In the genomic region with DNA sequence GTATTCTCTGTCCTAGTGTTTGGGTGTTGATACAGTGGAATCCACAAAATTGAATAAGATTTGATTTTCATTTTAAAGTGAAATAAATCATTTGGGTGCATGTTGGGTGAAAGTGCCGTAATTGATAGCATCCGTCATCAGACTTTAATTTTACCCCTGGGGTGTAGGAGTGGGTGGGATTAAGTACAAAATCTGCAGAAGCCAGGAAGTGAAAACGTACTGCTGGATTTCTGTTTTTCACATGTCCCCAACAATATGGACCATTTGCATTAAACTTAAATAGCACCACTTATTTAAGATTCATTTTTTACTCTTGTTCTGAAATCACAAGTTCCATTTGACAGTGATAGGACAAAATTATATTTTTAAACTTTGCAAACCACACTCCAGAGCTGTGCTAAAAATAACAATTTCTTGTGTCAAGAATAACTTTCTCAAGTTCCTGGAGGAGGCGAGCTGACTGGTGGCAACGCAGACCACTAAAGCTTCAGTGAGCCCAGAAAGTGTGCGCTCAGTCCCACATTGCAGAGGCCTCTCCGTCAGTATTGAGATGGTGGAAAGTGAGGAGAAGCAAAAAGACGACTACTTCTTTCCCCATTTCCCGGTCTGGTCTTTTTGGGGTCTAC, we compare ENCODE assay signal across 13 cellular contexts.
A peak's percentile ranks its signal among the peaks of the same experiment; 100 is the strongest.
DNase-seq lines count a peak whose midpoint lies in the region; ATAC-seq and TF ChIP-seq lines count a peak whose summit lies in the region.
"Had no signal": no experiment of that assay in that cellular context is flagged by ENCODE, and none has a peak within 500 bp of the region (broad histone marks: within the 10 kb centered on the region; RNA-seq: fewer than 3 reads in every experiment).

No MANE protein-coding gene starts in this region.

- H4K5ac ChIP-seq in mesendoderm (ENCODE audit: low read length): no peak overlapping the region

- 84 to 86% methylated on average over 9 of the region's 9 CpGs for WGBS in esophagus squamous epithelium, 2 donors
- no CpG with 5 or more reads among the region's 9 CpGs for WGBS in mesendoderm (ENCODE audit: extremely low coverage, insufficient coverage, low lambda C conversion rate)

- TF ChIP-seq CTCF in Loucy (conservative IDR thresholded peaks at IDR 0.05; ENCODE audit: low read length) (no peak), esophagus squamous epithelium (IDR thresholded peaks at IDR 0.05) (no peak), tibial artery (IDR thresholded peaks at IDR 0.05) (no peak)

- H3K4ac ChIP-seq in mesendoderm (ENCODE audit: low read depth, low read length): no peak overlapping the region

- H3K4me1 Mint-ChIP-seq in activated naive CD8-positive, alpha-beta T cell (ENCODE audit: low read depth): peaks cover 100% of the 10 kb centered on the region
- peaks cover 94% of the 10 kb centered on the region for H3K4me1 Mint-ChIP-seq in activated naive CD8-positive, alpha-beta T cell treated with anti-CD3 and anti-CD28 coated beads for 36 hours

- H3K27me3 Mint-ChIP-seq in activated naive CD8-positive, alpha-beta T cell: no peaks in the 10 kb centered on the region
- H3K27me3 Mint-ChIP-seq in activated naive CD8-positive, alpha-beta T cell treated with anti-CD3 and anti-CD28 coated beads for 36 hours: no peaks in the 10 kb centered on the region
- H3K27me3 Mint-ChIP-seq: activated CD4-positive, alpha-beta memory T cell treated with anti-CD3 and anti-CD28 coated beads, Interleukin-2, amount 10 ng/mL, durations not matched to agents 7 days and 5 days had no signal

- H3K4me3 ChIP-seq in Loucy (ENCODE audit: low read length, poor library complexity, severe bottlenecking) (peak overlapping the region; percentile 73), esophagus squamous epithelium (no peak overlapping the region), tibial artery (peak overlapping the region; percentile 41 to 42), mesendoderm (ENCODE audit: low read length) (no peak overlapping the region)
- no peak overlapping the region for H3K4me3 ChIP-seq in effector memory CD4-positive, alpha-beta T cell (ENCODE audit: insufficient read depth, low read depth, low read length, poor library complexity, severe bottlenecking)
- H3K4me3 ChIP-seq: right lobe of liver, upper lobe of left lung had no signal

- no peak for TF ChIP-seq POLR2A in esophagus squamous epithelium (IDR thresholded peaks at IDR 0.05)

- no peak overlapping the region for H4K8ac ChIP-seq in mesendoderm (ENCODE audit: low read depth, low read length)

- H3K27ac Mint-ChIP-seq in activated naive CD8-positive, alpha-beta T cell: no peak overlapping the region
- H3K27ac Mint-ChIP-seq in activated naive CD8-positive, alpha-beta T cell treated with anti-CD3 and anti-CD28 coated beads for 36 hours: no peak overlapping the region
- H3K27ac Mint-ChIP-seq: activated CD4-positive, alpha-beta memory T cell treated with anti-CD3 and anti-CD28 coated beads, Interleukin-2, amount 10 ng/mL, durations not matched to agents 7 days and 5 days had no signal

- H3F3A ChIP-seq in Loucy (ENCODE audit: low read depth): peaks cover 27% of the 10 kb centered on the region

- no peaks in the 10 kb centered on the region for H3K9me2 ChIP-seq in Loucy (replicated peaks; ENCODE audit: low read depth, low read length)

- no peak overlapping the region for H2BK120ac ChIP-seq in mesendoderm (ENCODE audit: low read depth, low read length)

- H3K27me3 ChIP-seq in Loucy (ENCODE audit: insufficient read depth, low read length, poor library complexity, severe bottlenecking) (no peaks in the 10 kb centered on the region), esophagus squamous epithelium (no peaks in the 10 kb centered on the region), tibial artery (no peaks in the 10 kb centered on the region), mesendoderm (ENCODE audit: insufficient read depth, low read length, poor library complexity) (no peaks in the 10 kb centered on the region)
- no peaks in the 10 kb centered on the region for H3K27me3 ChIP-seq in effector memory CD4-positive, alpha-beta T cell (replicated peaks; ENCODE audit: control insufficient read depth, insufficient read depth, low read length, poor library complexity, severe bottlenecking)
- H3K27me3 ChIP-seq: right lobe of liver, upper lobe of left lung had no signal

- peaks cover 2% of the 10 kb centered on the region for H3K36me3 Mint-ChIP-seq in activated naive CD8-positive, alpha-beta T cell
- peaks cover 51% of the 10 kb centered on the region for H3K36me3 Mint-ChIP-seq in activated naive CD8-positive, alpha-beta T cell treated with anti-CD3 and anti-CD28 coated beads for 36 hours

- H4K20me1 ChIP-seq in Loucy (ENCODE audit: insufficient read depth, low read length, poor library complexity, severe bottlenecking): no peaks in the 10 kb centered on the region

- no peaks in the 10 kb centered on the region for H3K9me3 Mint-ChIP-seq in activated naive CD8-positive, alpha-beta T cell (ENCODE audit: low read depth)
- peaks cover 10% of the 10 kb centered on the region for H3K9me3 Mint-ChIP-seq in activated naive CD8-positive, alpha-beta T cell treated with anti-CD3 and anti-CD28 coated beads for 36 hours

- H3K9ac ChIP-seq in Loucy (ENCODE audit: low read depth, low read length, poor library complexity, severe bottlenecking): peak overlapping the region; percentile 80
- H3K9ac ChIP-seq in mesendoderm (ENCODE audit: low read length): no peak overlapping the region

- H3K9me3 ChIP-seq in Loucy (ENCODE audit: insufficient read depth, low read depth, low read length): no peaks in the 10 kb centered on the region
- no peaks in the 10 kb centered on the region for H3K9me3 ChIP-seq in esophagus squamous epithelium
- H3K9me3 ChIP-seq in tibial artery: no peaks in the 10 kb centered on the region
- H3K9me3 ChIP-seq in effector memory CD4-positive, alpha-beta T cell (ENCODE audit: control insufficient read depth, low read length): no peaks in the 10 kb centered on the region
- H3K9me3 ChIP-seq: right lobe of liver, upper lobe of left lung had no signal

- peak overlapping the region; percentile 23 for H3K4me3 Mint-ChIP-seq in activated naive CD8-positive, alpha-beta T cell
- no peak overlapping the region for H3K4me3 Mint-ChIP-seq in activated naive CD8-positive, alpha-beta T cell treated with anti-CD3 and anti-CD28 coated beads for 36 hours
- H3K4me3 Mint-ChIP-seq: activated CD4-positive, alpha-beta memory T cell treated with anti-CD3 and anti-CD28 coated beads, Interleukin-2, amount 10 ng/mL, durations not matched to agents 7 days and 5 days had no signal

- no peak overlapping the region for H3K23ac ChIP-seq in mesendoderm (ENCODE audit: low read length)

- peaks cover 84% of the 10 kb centered on the region for H3K79me2 ChIP-seq in Loucy (ENCODE audit: insufficient read depth, low read length)
- H3K79me2 ChIP-seq in mesendoderm (ENCODE audit: control insufficient read depth, insufficient read depth, low read length): peaks cover 61% of the 10 kb centered on the region

- no peak overlapping the region for H2AK5ac ChIP-seq in mesendoderm (ENCODE audit: low read length)

- no peak overlapping the region for H2BK5ac ChIP-seq in mesendoderm (ENCODE audit: low read length)

- peak overlapping the region in 3 of 4 donors; percentile 56 to 57 (median 57) for H3K27ac ChIP-seq in esophagus squamous epithelium
- peak overlapping the region; percentile 76 to 91 for H3K27ac ChIP-seq in tibial artery
- no peak overlapping the region for H3K27ac ChIP-seq in mesendoderm (ENCODE audit: low read depth, low read length)
- H3K27ac ChIP-seq in effector memory CD4-positive, alpha-beta T cell (ENCODE audit: insufficient read depth, low read length, poor library complexity, severe bottlenecking): no peak overlapping the region
- H3K27ac ChIP-seq: right lobe of liver had no signal

- H2BK15ac ChIP-seq in mesendoderm (replicated peaks; ENCODE audit: low read depth): no peak overlapping the region

- intact Hi-C loops in esophagus squamous epithelium (cut with DNase I): no loop called here
- intact Hi-C loops in tibial artery (cut with DNase I; ENCODE audit: low total_unique reads): no loop called here

- H3K18ac ChIP-seq in mesendoderm (ENCODE audit: low read length): no peak overlapping the region

- no peak for DNase-seq in activated naive CD8-positive, alpha-beta T cell treated with anti-CD3 and anti-CD28 coated beads for 36 hours
- DNase-seq in esophagus squamous epithelium (lab: John Stamatoyannopoulos, UW): no peak
- DNase-seq in tibial artery: peak in 1 of 2 donors; percentile 84
- DNase-seq in mesendoderm: no peak
- DNase-seq in effector memory CD4-positive, alpha-beta T cell: no peak
- DNase-seq: activated CD4-positive, alpha-beta memory T cell treated with anti-CD3 and anti-CD28 coated beads, Interleukin-2, amount 10 ng/mL, durations not matched to agents 7 days and 5 days; GOT3; NCI-H2029; right lobe of liver; upper lobe of left lung had no signal

- ATAC-seq in GM18498 (IDR thresholded peaks at IDR 0.05; ENCODE audit: unreplicated experiment): no peak
- ATAC-seq: right lobe of liver had no signal

- H2AFZ ChIP-seq in Loucy (ENCODE audit: low read length): no peak overlapping the region

- H3K4me1 ChIP-seq in Loucy (ENCODE audit: insufficient read depth, low read length, poor library complexity, severe bottlenecking) (peaks cover 87% of the 10 kb centered on the region), esophagus squamous epithelium (peaks cover 27 to 78% (median 34%) of the 10 kb centered on the region in 3 donors), tibial artery (peaks cover 0 to 97% (median 57%) of the 10 kb centered on the region in 4 donors), mesendoderm (ENCODE audit: control insufficient read depth, low read depth, low read length) (no peaks in the 10 kb centered on the region)
- peaks cover 40% of the 10 kb centered on the region for H3K4me1 ChIP-seq in effector memory CD4-positive, alpha-beta T cell (ENCODE audit: control insufficient read depth, insufficient read depth, low read length, poor library complexity, severe bottlenecking)
- H3K4me1 ChIP-seq: right lobe of liver had no signal

- H3K4me2 ChIP-seq in Loucy (ENCODE audit: low read depth, low read length, poor library complexity, severe bottlenecking): peak overlapping the region; percentile 85
- H3K4me2 ChIP-seq in mesendoderm (ENCODE audit: low read length): no peak overlapping the region

- no peaks in the 10 kb centered on the region for H3K36me3 ChIP-seq in Loucy (ENCODE audit: insufficient read depth, low read length)
- peaks cover 0 to 11% (median 0%) of the 10 kb centered on the region in 3 donors for H3K36me3 ChIP-seq in esophagus squamous epithelium
- no peaks in the 10 kb centered on the region for H3K36me3 ChIP-seq in tibial artery
- H3K36me3 ChIP-seq in mesendoderm (ENCODE audit: control insufficient read depth, insufficient read depth, low read length): no peaks in the 10 kb centered on the region
- H3K36me3 ChIP-seq in effector memory CD4-positive, alpha-beta T cell (ENCODE audit: control insufficient read depth, insufficient read depth, low read length): peaks cover 4% of the 10 kb centered on the region
- H3K36me3 ChIP-seq: right lobe of liver, upper lobe of left lung had no signal

- H3K56ac ChIP-seq in mesendoderm (ENCODE audit: low read length): no peak overlapping the region

- peaks cover 33% of the 10 kb centered on the region for H3K79me1 ChIP-seq in mesendoderm (ENCODE audit: low read length)

Comparison
In these comparisons a context has a peak if more than half of its experiments do, and no peak if none do; other contexts are left out.
1. H3K4me3 ChIP-seq: peak in Loucy (single experiment) and tibial artery (2 of 2); none in esophagus squamous epithelium (0 of 4), mesendoderm (single experiment) and effector memory CD4-positive, alpha-beta T cell (single experiment).
2. H3K27ac ChIP-seq: peak in esophagus squamous epithelium (3 of 4) and tibial artery (2 of 2); none in mesendoderm (single experiment) and effector memory CD4-positive, alpha-beta T cell (single experiment).